10 cellular contexts compared by ENCODE assay signal in genomic region chr13:80037505-80037888, GRCh38.
DNase-seq lines count a peak whose midpoint lies in the region; ATAC-seq and TF ChIP-seq lines count a peak whose summit lies in the region.
"Had no signal": no experiment of that assay in that cellular context is flagged by ENCODE, and none has a peak within 500 bp of the region (broad histone marks: within the 10 kb centered on the region; RNA-seq: fewer than 3 reads in every experiment).

No MANE protein-coding gene starts in this region.

- H3K27me3 Mint-ChIP-seq in endodermal cell (ENCODE audit: insufficient read depth) (no peaks in the 10 kb centered on the region), immature natural killer cell (ENCODE audit: low read depth in 3 of 3) (peaks cover 0 to 8% (median 2%) of the 10 kb centered on the region in 3 donors)

- no peaks in the 10 kb centered on the region for H3K36me3 ChIP-seq in MG63
- no peaks in the 10 kb centered on the region for H3K36me3 ChIP-seq in endodermal cell (ENCODE audit: control insufficient read depth, insufficient read depth, low read length)
- H3K36me3 ChIP-seq: ascending aorta had no signal

- H3K4me3 ChIP-seq in AG04450 (ENCODE audit: low read depth, low read length) (no peak overlapping the region), MG63 (no peak overlapping the region), fibroblast of the aortic adventitia (ENCODE audit: low read depth, low read length) (no peak overlapping the region), endodermal cell (ENCODE audit: low read length) (no peak overlapping the region)
- H3K4me3 ChIP-seq: ascending aorta had no signal

- H3K27me3 ChIP-seq in AG04450 (ENCODE audit: control insufficient read depth, insufficient read depth, low read length) (no peaks in the 10 kb centered on the region), MG63 (no peaks in the 10 kb centered on the region), endodermal cell (ENCODE audit: control insufficient read depth, insufficient read depth, low read length, poor library complexity, severe bottlenecking) (no peaks in the 10 kb centered on the region)
- H3K27me3 ChIP-seq: ascending aorta had no signal

- no peak overlapping the region for H3K9ac ChIP-seq in endodermal cell (ENCODE audit: extremely low read depth, low read length, poor library complexity, severe bottlenecking)

- H3K27ac ChIP-seq in AG04450 (ENCODE audit: low read depth, low read length) (no peak overlapping the region), endodermal cell (ENCODE audit: low read depth, low read length) (no peak overlapping the region)
- H3K27ac ChIP-seq: ascending aorta had no signal

- peaks cover 7% of the 10 kb centered on the region for H3K4me1 Mint-ChIP-seq in endodermal cell
- H3K4me1 Mint-ChIP-seq in immature natural killer cell, result no peaks in the 10 kb centered on the region

- POLR2A ChIA-PET in AG04450 (lab: Yijun Ruan, JAX), result interaction anchor here (0.7 to 0.8 kb wide), 2 partner anchors 11 to 101 kb away, joined by 3 read pairs; no protein-coding TSS in a partner anchor

- CTCF ChIA-PET in AG04450 (lab: Charles Lee), result interaction anchor here (2.3 kb wide), 1 partner anchor 305 kb away, joined by 8 read pairs; no protein-coding TSS in a partner anchor

- H3K9me3 Mint-ChIP-seq in endodermal cell, result no peaks in the 10 kb centered on the region
- H3K9me3 Mint-ChIP-seq in immature natural killer cell, result peaks cover 0 to 2% (median 0%) of the 10 kb centered on the region in 6 donors
- H3K9me3 Mint-ChIP-seq: nephron had no signal

- no peak overlapping the region for H3K4me3 Mint-ChIP-seq in endodermal cell
- no peak overlapping the region for H3K4me3 Mint-ChIP-seq in immature natural killer cell
- H3K4me3 Mint-ChIP-seq: nephron had no signal

- DNase-seq in AG04450 (ENCODE audit: low read depth, low spot score), result peak; percentile 65
- DNase-seq in MG63, result peak; percentile 78
- peak; percentile 81 for DNase-seq in fibroblast of the aortic adventitia (ENCODE audit: low read depth)
- DNase-seq in endodermal cell, result no peak
- DNase-seq in activated CD4-positive, alpha-beta T cell treated with anti-CD3 and anti-CD28 coated beads for 1 hour, result no peak
- no peak for DNase-seq in immature natural killer cell

- TF ChIP-seq CTCF in AG04450 (IDR thresholded peaks at IDR 0.05; ENCODE audit: low read depth, low read length) (no peak), fibroblast of the aortic adventitia (IDR thresholded peaks at IDR 0.05; ENCODE audit: insufficient read depth, low read length) (no peak), endodermal cell (conservative IDR thresholded peaks at IDR 0.05) (no peak)

- no peaks in the 10 kb centered on the region for H3K9me3 ChIP-seq in AG04450 (ENCODE audit: control insufficient read depth, insufficient read depth, low read length)
- no peaks in the 10 kb centered on the region for H3K9me3 ChIP-seq in MG63
- no peaks in the 10 kb centered on the region for H3K9me3 ChIP-seq in endodermal cell (ENCODE audit: control insufficient read depth, low read length)
- H3K9me3 ChIP-seq: ascending aorta had no signal

- no peaks in the 10 kb centered on the region for H3K4me1 ChIP-seq in endodermal cell (ENCODE audit: control insufficient read depth, insufficient read depth, low read length)
- H3K4me1 ChIP-seq: ascending aorta had no signal

- no peak overlapping the region for H3K27ac Mint-ChIP-seq in endodermal cell
- H3K27ac Mint-ChIP-seq in immature natural killer cell, result no peak overlapping the region

- ATAC-seq in GM21526 (IDR thresholded peaks at IDR 0.05; ENCODE audit: low FRiP score, unreplicated experiment) (peak; percentile 65), GM19455 (IDR thresholded peaks at IDR 0.05; ENCODE audit: unreplicated experiment) (no peak)

- H3K36me3 Mint-ChIP-seq in endodermal cell (ENCODE audit: low read depth), result no peaks in the 10 kb centered on the region
- no peaks in the 10 kb centered on the region for H3K36me3 Mint-ChIP-seq in immature natural killer cell

- WGBS in endodermal cell (ENCODE audit: insufficient coverage in 1 of 2, insufficient read length in 1 of 2), 2 experiments, result 80 to 100% methylated on average over 2 of the region's 2 CpGs

Comparison
In these comparisons a context has a peak if more than half of its experiments do, and no peak if none do; other contexts are left out.
1. DNase-seq: peak in AG04450 (single experiment), MG63 (single experiment) and fibroblast of the aortic adventitia (single experiment); none in endodermal cell (single experiment), activated CD4-positive, alpha-beta T cell treated with anti-CD3 and anti-CD28 coated beads for 1 hour (single experiment) and immature natural killer cell (0 of 3).